Comparison of ENCODE assay signal across 8 cellular contexts in genomic region chr12:48995061-48995879, GRCh38. TPM values are rescaled to one million over a fixed set of nuclear protein-coding genes. Genes with fewer than 3 reads are reported as not detected.
A peak's percentile ranks its signal among the peaks of the same experiment; 100 is the strongest.
DNase-seq lines count a peak whose midpoint lies in the region; ATAC-seq, FAIRE-seq and TF ChIP-seq lines count a peak whose summit lies in the region.

No MANE protein-coding gene starts in this region.

- intact Hi-C loops in Panc1 (cut with micrococcal nuclease; ENCODE audit: unreplicated experiment) = loop anchor here (2.0 kb wide), 1 partner anchor 142 kb away; the partner anchor contains the start of gene DDX23

- H3K9ac ChIP-seq in astrocyte (ENCODE audit: low read length) = no peak overlapping the region

- ATAC-seq in Panc1 = peak; percentile 77

- peaks cover 12% of the 10 kb centered on the region for H3K4me1 ChIP-seq in Panc1 (ENCODE audit: control insufficient read depth, insufficient read depth, low read length)
- H3K4me1 ChIP-seq in astrocyte (ENCODE audit: insufficient read depth, low read length) = peaks cover 40% of the 10 kb centered on the region
- H3K4me1 ChIP-seq in right atrium auricular region = peaks cover 0 to 48% of the 10 kb centered on the region in 2 donors

- no peak overlapping the region for H3K27ac Mint-ChIP-seq in astrocyte (ENCODE audit: unreplicated experiment)

- no peak overlapping the region for H2AFZ ChIP-seq in astrocyte (ENCODE audit: low read depth, low read length)

- in situ Hi-C loops in Panc1 (cut with HindIII; ENCODE audit: low pct_unique_long_range_greater_than_20kb, low sequenced_read_pairs) = no loop called here

- POLR2A ChIA-PET in Panc1 (lab: Charles Lee) = interaction anchor here (0.8 kb wide), 1 partner anchor 38 kb away, joined by 3 read pairs; no protein-coding TSS in a partner anchor

- peak; percentile 32 to 59 for DNase-seq in NOMO-1 (lab: John Stamatoyannopoulos, UW; ENCODE audit: unreplicated experiment in 2 of 2)
- DNase-seq in NOMO-1 treated with dmso at 0.1 percent for 144 hours (lab: John Stamatoyannopoulos, UW; ENCODE audit: unreplicated experiment) = no peak
- DNase-seq in Panc1 (ENCODE audit: low read depth, low spot score) = peak; percentile 48
- peak; percentile 48 for DNase-seq in astrocyte (ENCODE audit: low read depth)
- peak; percentile 85 for DNase-seq in right atrium auricular region (ENCODE audit: low spot score)
- peak; percentile 90 for DNase-seq in retina
- DNase-seq in middle frontal gyrus (ENCODE audit: extremely low spot score, low spot score) = no peak

- H4K20me1 ChIP-seq in astrocyte (ENCODE audit: insufficient read depth, low read length) = peaks cover 10% of the 10 kb centered on the region

- H3K27me3 ChIP-seq in Panc1 (ENCODE audit: control insufficient read depth, insufficient read depth, low read length) (no peaks in the 10 kb centered on the region), astrocyte (ENCODE audit: insufficient read depth, low read length) (peaks cover 37% of the 10 kb centered on the region), right atrium auricular region (peaks cover 8 to 14% of the 10 kb centered on the region in 2 donors)

- H3K4me1 Mint-ChIP-seq in astrocyte (ENCODE audit: low read depth, unreplicated experiment) = peaks cover 16% of the 10 kb centered on the region

- BruUV-seq in Panc1 (replicated peaks; lab: Mats Ljungman, UMichigan) = no TSS peak

- peak; percentile 52 for FAIRE-seq in astrocyte (lab: Jason Lieb, UNC)

- no peaks in the 10 kb centered on the region for H3K36me3 Mint-ChIP-seq in astrocyte (ENCODE audit: low read depth, unreplicated experiment)

- H3K9me3 ChIP-seq in Panc1 (ENCODE audit: control insufficient read depth, insufficient read depth, low read depth, low read length) (no peaks in the 10 kb centered on the region), astrocyte (ENCODE audit: insufficient read depth, low read depth, low read length) (no peaks in the 10 kb centered on the region), right atrium auricular region (no peaks in the 10 kb centered on the region)

- no peaks in the 10 kb centered on the region for H3K36me3 ChIP-seq in Panc1 (ENCODE audit: control insufficient read depth, insufficient read depth, low read length)
- H3K36me3 ChIP-seq in astrocyte (ENCODE audit: insufficient read depth, low read length) = no peaks in the 10 kb centered on the region
- H3K36me3 ChIP-seq in right atrium auricular region = no peaks in the 10 kb centered on the region

- peaks cover 43% of the 10 kb centered on the region for H3K27me3 Mint-ChIP-seq in astrocyte (ENCODE audit: low read depth, unreplicated experiment)

- peak overlapping the region; percentile 64 for H3K4me3 Mint-ChIP-seq in astrocyte (ENCODE audit: unreplicated experiment)

- H3K4me2 ChIP-seq in astrocyte (ENCODE audit: low read length) = peak overlapping the region; percentile 79

- TF ChIP-seq CTCF in LNCAP (IDR thresholded peaks at IDR 0.05) (peak; percentile 84), Panc1 (IDR thresholded peaks at IDR 0.05) (peak; percentile 95), astrocyte (IDR thresholded peaks at IDR 0.05; ENCODE audit: insufficient read depth, low read depth, low read length) (peak; percentile 67), right atrium auricular region (IDR thresholded peaks at IDR 0.05) (peak; percentile 89 to 96)

- CTCF ChIA-PET in Panc1 (lab: Charles Lee) = interaction anchor here (0.6 to 1.1 kb wide), 5 partner anchors 15 to 240 kb away, joined by 4 to 16 read pairs (median 6); no protein-coding TSS in a partner anchor

- H3K4me3 ChIP-seq in Panc1 (ENCODE audit: low read depth in 2 of 2, low read length in 2 of 2) (peak overlapping the region; percentile 26 to 50), astrocyte (ENCODE audit: insufficient read depth, low read depth, low read length) (no peak overlapping the region), right atrium auricular region (peak overlapping the region; percentile 27 to 41)

- H3K79me2 ChIP-seq in astrocyte (ENCODE audit: insufficient read depth, low read length) = no peaks in the 10 kb centered on the region

- H3K27ac ChIP-seq in Panc1 (ENCODE audit: low read length) = no peak overlapping the region
- no peak overlapping the region for H3K27ac ChIP-seq in astrocyte (ENCODE audit: low read depth, low read length)
- H3K27ac ChIP-seq in right atrium auricular region = no peak overlapping the region

- H3K9me3 Mint-ChIP-seq in astrocyte (ENCODE audit: unreplicated experiment) = no peaks in the 10 kb centered on the region

RNA-seq across cellular contexts. Expression of gene DDN, which starts 3.9 kb away (rescaled TPM):
- total RNA-seq in Panc1 (2021; ENCODE audit: unreplicated experiment) (0.51 TPM), astrocyte (0.50 and 0.55 TPM in 2 replicates), right atrium auricular region (under 1 TPM; 0.44 to 0.67 TPM)
- 0.30 TPM for polyA plus RNA-seq in Panc1 (2012; ENCODE audit: insufficient read length)

RNA-seq across cellular contexts. Expression of gene WNT1, which starts 17.1 kb away (rescaled TPM):
- total RNA-seq in Panc1 (2021; ENCODE audit: unreplicated experiment) = not detected
- not detected for polyA plus RNA-seq in Panc1 (2012; ENCODE audit: insufficient read length)
- total RNA-seq in astrocyte = not detected in 2 replicates
- total RNA-seq in right atrium auricular region = not detected

RNA-seq across cellular contexts. Expression of gene PRKAG1, which starts 23.3 kb away (rescaled TPM):
- total RNA-seq in Panc1 (2021; ENCODE audit: unreplicated experiment) = 57.3 TPM
- polyA plus RNA-seq in Panc1 (2012; ENCODE audit: insufficient read length) = 55.5 TPM
- total RNA-seq in astrocyte = 47.1 and 49.6 TPM in 2 replicates
- 10 to 100 TPM; 68.5 to 74.8 TPM for total RNA-seq in right atrium auricular region

RNA-seq across cellular contexts. Expression of gene WNT10B, which starts 23.7 kb away (rescaled TPM):
- total RNA-seq in Panc1 (2021; ENCODE audit: unreplicated experiment) (2.3 TPM), astrocyte (0.79 and 1.1 TPM in 2 replicates), right atrium auricular region (under 1 TPM in 1 of 2 donors, not detected in 1; 0.74 TPM)
- polyA plus RNA-seq in Panc1 (2012; ENCODE audit: insufficient read length) = 3.1 TPM

RNA-seq across cellular contexts. Expression of gene ARF3, which starts 38.0 kb away (rescaled TPM):
- total RNA-seq in Panc1 (2021; ENCODE audit: unreplicated experiment) (224 TPM), astrocyte (209 and 229 TPM in 2 replicates), right atrium auricular region (10 to 100 TPM; 35.5 to 48.8 TPM)
- polyA plus RNA-seq in Panc1 (2012; ENCODE audit: insufficient read length) = 210 TPM

Comparison
In these comparisons a context has a peak if more than half of its experiments do, and no peak if none do; other contexts are left out.
1. DNase-seq: peak in NOMO-1 (2 of 2), Panc1 (single experiment), astrocyte (single experiment), right atrium auricular region (single experiment) and retina (single experiment); none in NOMO-1 treated with dmso at 0.1 percent for 144 hours (single experiment) and middle frontal gyrus (single experiment).
2. Peak in every context shown above with its lines, with median percentiles within 50 percentile points of each other: CTCF ChIP-seq.